In genomic region chr16:14300631-14301149, GRCh38 we compare ENCODE assay signal across 8 cellular contexts.
DNase-seq lines count a peak whose midpoint lies in the region; ATAC-seq and TF ChIP-seq lines count a peak whose summit lies in the region.

No MANE protein-coding gene starts in this region.

- H3K27me3 ChIP-seq in HUES64 (ENCODE audit: insufficient read depth, low read length): peaks cover 15% of the 10 kb centered on the region
- no peaks in the 10 kb centered on the region for H3K27me3 ChIP-seq in Panc1 (ENCODE audit: control insufficient read depth, insufficient read depth, low read length)
- H3K27me3 ChIP-seq in sigmoid colon: no peaks in the 10 kb centered on the region

- H3K36me3 ChIP-seq in HUES64 (ENCODE audit: insufficient read depth, low read length) (no peaks in the 10 kb centered on the region), Panc1 (ENCODE audit: control insufficient read depth, insufficient read depth, low read length) (no peaks in the 10 kb centered on the region), sigmoid colon (no peaks in the 10 kb centered on the region)

- no peak overlapping the region for H3K9ac ChIP-seq in HUES64 (ENCODE audit: low read depth, low read length)

- no TSS peak for BruUV-seq in Panc1 (replicated peaks; lab: Mats Ljungman, UMichigan)

- CTCF ChIA-PET in Panc1 (lab: Charles Lee): interaction anchor here (0.7 kb wide), 1 partner anchor 276 kb away, joined by 3 read pairs; no protein-coding TSS in a partner anchor

- TF ChIP-seq CTCF in Panc1 (IDR thresholded peaks at IDR 0.05) (peak; percentile 92), sigmoid colon (IDR thresholded peaks at IDR 0.05) (peak; percentile 50 to 76 (median 56))

- POLR2A ChIA-PET in Panc1 (lab: Charles Lee): interaction anchor here (0.5 kb wide), 1 partner anchor 197 kb away, joined by 10 read pairs; no protein-coding TSS in a partner anchor

- no peak for TF ChIP-seq POLR2A in sigmoid colon (IDR thresholded peaks at IDR 0.05)

- H3K4me1 ChIP-seq in HUES64 (ENCODE audit: insufficient read depth, low read length) (peaks cover 16% of the 10 kb centered on the region), Panc1 (ENCODE audit: control insufficient read depth, insufficient read depth, low read length) (peaks cover 14% of the 10 kb centered on the region), sigmoid colon (peaks cover 0 to 36% (median 18%) of the 10 kb centered on the region in 4 donors)

- no peak for TF ChIP-seq EP300 in sigmoid colon (IDR thresholded peaks at IDR 0.05)

- DNase-seq in Ammon's horn (ENCODE audit: low spot score): peak; percentile 71
- peak; percentile 82 for DNase-seq in Panc1 (ENCODE audit: low read depth, low spot score)
- DNase-seq in astrocyte of the hippocampus (ENCODE audit: low read depth, low spot score): peak; percentile 84
- DNase-seq in hypothalamus (lab: John Stamatoyannopoulos, UW): peak in 36 of 51 donors; percentile 10 to 69 (median 37)
- DNase-seq in sigmoid colon: peak; percentile 92

- H3K9me3 ChIP-seq in HUES64 (ENCODE audit: insufficient read depth, low read depth, low read length): no peaks in the 10 kb centered on the region
- no peaks in the 10 kb centered on the region for H3K9me3 ChIP-seq in Panc1 (ENCODE audit: control insufficient read depth, insufficient read depth, low read depth, low read length)
- no peaks in the 10 kb centered on the region for H3K9me3 ChIP-seq in sigmoid colon

- H3K4me3 ChIP-seq in HUES64 (ENCODE audit: low read length): peak overlapping the region; percentile 60; the same call in 1 of the 2 replicates
- peak overlapping the region in 1 of 2 experiments; percentile 77; a peak in 2 of 4 replicates for H3K4me3 ChIP-seq in Panc1 (ENCODE audit: low read depth in 2 of 2, low read length in 2 of 2)
- peak overlapping the region; percentile 43 to 100 (median 97) for H3K4me3 ChIP-seq in sigmoid colon

- H3K27ac ChIP-seq in HUES64 (ENCODE audit: low read depth, low read length) (no peak overlapping the region), Panc1 (ENCODE audit: low read length) (peak overlapping the region; percentile 87; the same call in 1 of the 2 replicates), sigmoid colon (peak overlapping the region; percentile 85 to 92 (median 90))

- ATAC-seq in GM18517 (IDR thresholded peaks at IDR 0.05; ENCODE audit: unreplicated experiment) (peak; percentile 51), Panc1 (peak; percentile 74), GM21526 (IDR thresholded peaks at IDR 0.05; ENCODE audit: low FRiP score, unreplicated experiment) (no peak)

- in situ Hi-C loops in Panc1 (cut with HindIII; ENCODE audit: low pct_unique_long_range_greater_than_20kb, low sequenced_read_pairs): no loop called here

- intact Hi-C loops in Panc1 (cut with micrococcal nuclease; ENCODE audit: unreplicated experiment): loop anchor here (2.0 to 5.0 kb wide), 3 partner anchors 187 to 332 kb away; partner anchors contain the start of genes BFAR and PARN
- intact Hi-C loops in sigmoid colon (cut with DNase I): loop anchor here (1.0 to 5.0 kb wide), 4 partner anchors 52 to 378 kb away; partner anchors contain the start of gene ERCC4

- 40% methylated on average over 13 of the region's 13 CpGs for WGBS in HUES64
- 22 to 33% methylated on average over 13 of the region's 13 CpGs for WGBS in sigmoid colon, 2 donors

Comparison
In these comparisons a context has a peak if more than half of its experiments do, and no peak if none do; other contexts are left out.
1. DNase-seq: peak in every context shown above with its lines; median percentile 92 in sigmoid colon; 84 in astrocyte of the hippocampus; 82 in Panc1; 71 in Ammon's horn; 37 in hypothalamus.